Comparison of ENCODE assay signal across 8 cellular contexts in genomic region chr1:213051127-213051880, GRCh38. TPM values are rescaled to one million over a fixed set of nuclear protein-coding genes. Genes with fewer than 3 reads are reported as not detected.
A peak's percentile ranks its signal among the peaks of the same experiment; 100 is the strongest.
DNase-seq lines count a peak whose midpoint lies in the region; ATAC-seq and TF ChIP-seq lines count a peak whose summit lies in the region.

TSS of gene RPS6KC1 (plus strand) at chr1:213051241. CDS start at chr1:213051405, 164 bp downstream.

- H3K4me3 ChIP-seq in HUES64 (ENCODE audit: low read length): peak within 1 kb of the TSS; percentile 97
- H3K4me3 ChIP-seq in epithelial cell of proximal tubule (ENCODE audit: low read depth, low read length): peak within 1 kb of the TSS; percentile 77
- peak within 1 kb of the TSS; percentile 92 to 96 for H3K4me3 ChIP-seq in mucosa of rectum (ENCODE audit: low read length in 2 of 2)

- H3K27me3 ChIP-seq in HUES64 (ENCODE audit: insufficient read depth, low read length): no peaks in the 10 kb centered on the region
- H3K27me3 ChIP-seq in mucosa of rectum (ENCODE audit: control insufficient read depth in 2 of 2, insufficient read depth in 2 of 2, low read length in 2 of 2): peaks cover 0 to 4% of the 10 kb centered on the region in 2 donors

- ATAC-seq in GM21515 (IDR thresholded peaks at IDR 0.05; ENCODE audit: unreplicated experiment): peak; percentile 99

- under 1% methylated on average over 42 of the region's 42 CpGs for WGBS in HUES64

- peak; percentile 22 for TF ChIP-seq CTCF in epithelial cell of proximal tubule (conservative IDR thresholded peaks at IDR 0.05; ENCODE audit: low read depth, low read length)

- H3K9ac ChIP-seq in HUES64 (ENCODE audit: low read depth, low read length) (peak within 1 kb of the TSS; percentile 57), mucosa of rectum (ENCODE audit: low read depth in 1 of 2, low read length in 2 of 2) (peak within 1 kb of the TSS; percentile 80)

- H3K27ac ChIP-seq in HUES64 (ENCODE audit: low read depth, low read length) (peak within 1 kb of the TSS; percentile 69), mucosa of rectum (ENCODE audit: low read depth in 2 of 2, low read length in 2 of 2) (peak within 1 kb of the TSS; percentile 67 to 82)

- no peaks in the 10 kb centered on the region for H3K36me3 ChIP-seq in HUES64 (ENCODE audit: insufficient read depth, low read length)
- H3K36me3 ChIP-seq in mucosa of rectum (ENCODE audit: control insufficient read depth in 2 of 2, insufficient read depth in 2 of 2, low read length in 2 of 2): no peaks in the 10 kb centered on the region

- H3K4me1 ChIP-seq in HUES64 (ENCODE audit: insufficient read depth, low read length): peaks cover 14% of the 10 kb centered on the region
- peaks cover 0 to 8% of the 10 kb centered on the region in 2 donors for H3K4me1 ChIP-seq in mucosa of rectum (ENCODE audit: control insufficient read depth in 2 of 2, insufficient read depth in 2 of 2, low read length in 2 of 2)

- H3K9me3 ChIP-seq in HUES64 (ENCODE audit: insufficient read depth, low read depth, low read length): no peaks in the 10 kb centered on the region; the same call in 1 of the 2 replicates
- no peaks in the 10 kb centered on the region for H3K9me3 ChIP-seq in mucosa of rectum (ENCODE audit: control insufficient read depth in 2 of 2, low read length in 2 of 2)

- peak; percentile 68 for DNase-seq in DMS 273 treated with DMSO at 0.1 percent for 48 hours (lab: John Stamatoyannopoulos, UW)
- peak; percentile 99 for DNase-seq in OCI-M1 (lab: John Stamatoyannopoulos, UW)
- DNase-seq in activated T-cell treated with anti-CD3 and anti-CD28 coated beads for 4 hours: peak; percentile 71
- no peak for DNase-seq in epithelial cell of proximal tubule (ENCODE audit: low read depth)
- DNase-seq in stimulated activated CD8-positive, alpha-beta memory T cell treated with anti-CD3 and anti-CD28 coated beads, Interleukin-4, amount 100 ng/mL, for 4 hours (ENCODE audit: low read depth in 2 of 2, low spot score in 1 of 2): peak; percentile 64 to 69

RNA-seq across cellular contexts. Expression of gene RPS6KC1, which starts in this region (rescaled TPM):
- polyA plus RNA-seq in HUES64 (2013, experiment 1 of 2): 13.9 TPM
- 12.7 TPM for polyA plus RNA-seq in HUES64 (2013, experiment 2 of 2)
- total RNA-seq in epithelial cell of proximal tubule: 8.3 and 8.5 TPM in 2 replicates
